ENCODE assay signal across 28 cellular contexts in genomic region chr12:18415227-18415626, GRCh38.
"Had no signal": no experiment of that assay in that cellular context is flagged by ENCODE, and none has a peak within 500 bp of the region (broad histone marks: within the 10 kb centered on the region; RNA-seq: fewer than 3 reads in every experiment).

No MANE protein-coding gene starts in this region.

- ATAC-seq: activated CD4-positive, CD25-positive, alpha-beta regulatory T cell treated with anti-CD3 and anti-CD28 coated beads, Interleukin-2, amount 50 U/mL, for 24 hours; gastrocnemius medialis; left colon; naive thymus-derived CD4-positive, alpha-beta T cell; stimulated activated naive CD8-positive, alpha-beta T cell treated with anti-CD3 and anti-CD28 coated beads, Interleukin-15, Interleukin-2, amounts not matched to agents 100 U/mL and 50 U/mL, for 24 hours; T-helper 17 cell had no signal

- H3K4me1 ChIP-seq: ascending aorta, esophagus squamous epithelium, gastrocnemius medialis, right atrium auricular region, testis, transverse colon had no signal

- H3K36me3 Mint-ChIP-seq: activated naive CD4-positive, alpha-beta T cell treated with anti-CD3 and anti-CD28 coated beads, Interleukin-2, amount 10 ng/mL, durations not matched to agents 7 days and 5 days; activated naive CD8-positive, alpha-beta T cell treated with anti-CD3 and anti-CD28 coated beads, Interleukin-2, amount 10 ng/mL, durations not matched to agents 7 days and 5 days; brain; naive thymus-derived CD4-positive, alpha-beta T cell had no signal

- H3K27me3 Mint-ChIP-seq: activated CD4-positive, alpha-beta memory T cell treated with anti-CD3 and anti-CD28 coated beads, Interleukin-2, amount 10 ng/mL, durations not matched to agents 7 days and 5 days; activated CD4-positive, alpha-beta T cell treated with anti-CD3 and anti-CD28 coated beads, Interleukin-2, amount 10 ng/mL, durations not matched to agents 24 days and 14 days; activated naive CD4-positive, alpha-beta T cell treated with anti-CD3 and anti-CD28 coated beads, Interleukin-2, amount 10 ng/mL, durations not matched to agents 7 days and 5 days; activated naive CD8-positive, alpha-beta T cell treated with anti-CD3 and anti-CD28 coated beads, Interleukin-2, amount 10 ng/mL, durations not matched to agents 7 days and 5 days; activated T-cell treated with anti-CD3 and anti-CD28 coated beads, Interleukin-2, amount 50 U/mL, for 24 hours; naive thymus-derived CD4-positive, alpha-beta T cell; T-helper 17 cell had no signal

- H3K27ac ChIP-seq: ascending aorta, cardiac muscle cell, esophagus squamous epithelium, gastrocnemius medialis, right atrium auricular region, testis, transverse colon, WERI-Rb-1 had no signal

- H3K4me3 ChIP-seq: ascending aorta, cardiac muscle cell, esophagus squamous epithelium, gastrocnemius medialis, right atrium auricular region, testis, transverse colon had no signal

- H3K36me3 ChIP-seq: ascending aorta, cardiac muscle cell, esophagus squamous epithelium, gastrocnemius medialis, right atrium auricular region, transverse colon, WERI-Rb-1 had no signal

- DNase-seq: activated CD4-positive, alpha-beta memory T cell treated with anti-CD3 and anti-CD28 coated beads, Interleukin-2, amount 10 ng/mL, durations not matched to agents 7 days and 5 days; activated CD4-positive, alpha-beta T cell treated with anti-CD3 and anti-CD28 coated beads, Interleukin-2, amount 10 ng/mL, durations not matched to agents 24 days and 14 days; activated CD8-positive, alpha-beta memory T cell treated with anti-CD3 and anti-CD28 coated beads, Interleukin-2, amount 50 U/mL, for 48 hours; activated gamma-delta T cell; activated naive CD4-positive, alpha-beta T cell treated with anti-CD3 and anti-CD28 coated beads, Interleukin-2, amount 10 ng/mL, durations not matched to agents 7 days and 5 days; activated naive CD8-positive, alpha-beta T cell treated with anti-CD3 and anti-CD28 coated beads, Interleukin-2, amount 10 ng/mL, durations not matched to agents 7 days and 5 days; activated T-cell treated with anti-CD3 and anti-CD28 coated beads, Interleukin-2, amount 50 U/mL, for 24 hours; esophagus squamous epithelium; gastrocnemius medialis; glutamatergic neuron; left colon; midbrain; naive thymus-derived CD4-positive, alpha-beta T cell; occipital lobe; stimulated activated CD4-positive, alpha-beta T cell treated with anti-CD3 and anti-CD28 coated beads, Interleukin-12 subunit alpha, Interleukin-12 subunit beta, amount 100 ng/mL, for 4 hours; stimulated activated CD4-positive, alpha-beta T cell treated with anti-CD3 and anti-CD28 coated beads, Interleukin-4, amount 100 ng/mL, for 1 hour; stimulated activated naive CD8-positive, alpha-beta T cell treated with anti-CD3 and anti-CD28 coated beads, Interleukin-15, Interleukin-2, amounts not matched to agents 100 U/mL and 50 U/mL, for 24 hours; T-helper 17 cell; T1000; testis; transverse colon had no signal

- H3K27me3 ChIP-seq: ascending aorta, cardiac muscle cell, esophagus squamous epithelium, gastrocnemius medialis, right atrium auricular region, testis, transverse colon had no signal

- H3K27ac Mint-ChIP-seq: activated CD4-positive, alpha-beta memory T cell treated with anti-CD3 and anti-CD28 coated beads, Interleukin-2, amount 10 ng/mL, durations not matched to agents 7 days and 5 days; activated CD4-positive, alpha-beta T cell treated with anti-CD3 and anti-CD28 coated beads, Interleukin-2, amount 10 ng/mL, durations not matched to agents 24 days and 14 days; activated naive CD4-positive, alpha-beta T cell treated with anti-CD3 and anti-CD28 coated beads, Interleukin-2, amount 10 ng/mL, durations not matched to agents 7 days and 5 days; activated naive CD8-positive, alpha-beta T cell treated with anti-CD3 and anti-CD28 coated beads, Interleukin-2, amount 10 ng/mL, durations not matched to agents 7 days and 5 days; activated T-cell treated with anti-CD3 and anti-CD28 coated beads, Interleukin-2, amount 50 U/mL, for 24 hours; brain; naive thymus-derived CD4-positive, alpha-beta T cell; T-helper 17 cell had no signal

- H3K9me3 Mint-ChIP-seq: brain had no signal

- H3K4me3 Mint-ChIP-seq: activated CD4-positive, alpha-beta memory T cell treated with anti-CD3 and anti-CD28 coated beads, Interleukin-2, amount 10 ng/mL, durations not matched to agents 7 days and 5 days; activated CD4-positive, alpha-beta T cell treated with anti-CD3 and anti-CD28 coated beads, Interleukin-2, amount 10 ng/mL, durations not matched to agents 24 days and 14 days; activated naive CD4-positive, alpha-beta T cell treated with anti-CD3 and anti-CD28 coated beads, Interleukin-2, amount 10 ng/mL, durations not matched to agents 7 days and 5 days; activated naive CD8-positive, alpha-beta T cell treated with anti-CD3 and anti-CD28 coated beads, Interleukin-2, amount 10 ng/mL, durations not matched to agents 7 days and 5 days; activated T-cell treated with anti-CD3 and anti-CD28 coated beads, Interleukin-2, amount 50 U/mL, for 24 hours; brain; naive thymus-derived CD4-positive, alpha-beta T cell; neural crest cell; T-helper 17 cell had no signal

- H3K4me1 Mint-ChIP-seq: activated CD4-positive, alpha-beta memory T cell treated with anti-CD3 and anti-CD28 coated beads, Interleukin-2, amount 10 ng/mL, durations not matched to agents 7 days and 5 days; activated CD4-positive, alpha-beta T cell treated with anti-CD3 and anti-CD28 coated beads, Interleukin-2, amount 10 ng/mL, durations not matched to agents 24 days and 14 days; activated naive CD4-positive, alpha-beta T cell treated with anti-CD3 and anti-CD28 coated beads, Interleukin-2, amount 10 ng/mL, durations not matched to agents 7 days and 5 days; activated naive CD8-positive, alpha-beta T cell treated with anti-CD3 and anti-CD28 coated beads, Interleukin-2, amount 10 ng/mL, durations not matched to agents 7 days and 5 days; naive thymus-derived CD4-positive, alpha-beta T cell; neural crest cell; T-helper 17 cell had no signal

- H3K9me3 ChIP-seq: ascending aorta, esophagus squamous epithelium, gastrocnemius medialis, right atrium auricular region, testis, transverse colon had no signal
